15 cellular contexts compared by ENCODE assay signal in genomic region chr5:74409166-74409706, GRCh38.
DNase-seq lines count a peak whose midpoint lies in the region; ATAC-seq and TF ChIP-seq lines count a peak whose summit lies in the region.
"Had no signal": no experiment of that assay in that cellular context is flagged by ENCODE, and none has a peak within 500 bp of the region (broad histone marks: within the 10 kb centered on the region; RNA-seq: fewer than 3 reads in every experiment).

No MANE protein-coding gene starts in this region.

- no peak for TF ChIP-seq POLR2A in gastrocnemius medialis (IDR thresholded peaks at IDR 0.05)

- CTCF ChIA-PET in A673 (lab: Charles Lee): no interaction called here

- POLR2A ChIA-PET in A673 (lab: Charles Lee; ENCODE audit: low non-redundant PET): no interaction called here

- no peaks in the 10 kb centered on the region for H3K27me3 ChIP-seq in gastrocnemius medialis
- no peaks in the 10 kb centered on the region for H3K27me3 ChIP-seq in A673 (replicated peaks; ENCODE audit: insufficient read depth, low read depth, low read length, poor library complexity)

- H3K9me3 ChIP-seq in gastrocnemius medialis (no peaks in the 10 kb centered on the region), A673 (ENCODE audit: low read depth, low read length, poor library complexity, severe bottlenecking) (no peaks in the 10 kb centered on the region)

- ATAC-seq in Right ventricle myocardium inferior: peak; percentile 12
- ATAC-seq in left ventricle myocardium superior: no peak
- ATAC-seq in gastrocnemius medialis: peak; percentile 34 to 36
- ATAC-seq: activated T-cell treated with anti-CD3 and anti-CD28 coated beads, Interleukin-2, amount 50 U/mL, for 72 hours had no signal

- DNase-seq in Right ventricle myocardium inferior (ENCODE audit: missing footprints) (no peak), left ventricle myocardium superior (no peak), NCI-H2029 (lab: John Stamatoyannopoulos, UW) (peak; percentile 65), SK-N-DZ (ENCODE audit: low spot score) (peak; percentile 20), gastrocnemius medialis (peak; percentile 43 to 58), A673 (ENCODE audit: low spot score) (no peak), SW 1271 (lab: John Stamatoyannopoulos, UW) (no peak)
- no peak for DNase-seq in stimulated activated CD4-positive, alpha-beta T cell treated with anti-CD3 and anti-CD28 coated beads, Interleukin-4, amount 100 ng/mL, for 24 hours
- DNase-seq: activated CD4-positive, alpha-beta memory T cell treated with anti-CD3 and anti-CD28 coated beads for 36 hours; activated naive CD8-positive, alpha-beta T cell treated with anti-CD3 and anti-CD28 coated beads, Interleukin-2, amount 10 ng/mL, durations not matched to agents 7 days and 5 days; activated T-cell treated with anti-CD3 and anti-CD28 coated beads, Interleukin-2, amount 50 U/mL, for 72 hours; AML-193; effector memory CD4-positive, alpha-beta T cell; left colon; stimulated activated CD4-positive, alpha-beta T cell treated with anti-CD3 and anti-CD28 coated beads, Interleukin-4, amount 100 ng/mL, for 4 hours had no signal

- peak overlapping the region; percentile 22 to 65 (median 32) for H3K27ac ChIP-seq in gastrocnemius medialis
- no peak overlapping the region for H3K27ac ChIP-seq in A673 (ENCODE audit: low read depth, low read length, poor library complexity, severe bottlenecking)

- BruUV-seq in A673 (replicated peaks; lab: Mats Ljungman, UMichigan): no TSS peak

- TF ChIP-seq CTCF in gastrocnemius medialis (IDR thresholded peaks at IDR 0.05 in 4 of 5, conservative IDR thresholded peaks at IDR 0.05 in 1 of 5) (no peak), A673 (conservative IDR thresholded peaks at IDR 0.05; ENCODE audit: low read depth, low read length) (no peak)

- H3K36me3 ChIP-seq in gastrocnemius medialis (no peaks in the 10 kb centered on the region), A673 (ENCODE audit: insufficient read depth, low read length, poor library complexity, severe bottlenecking) (no peaks in the 10 kb centered on the region)

- in situ Hi-C loops in gastrocnemius medialis (cut with MboI; ENCODE audit: low sequenced_read_pairs in 4 of 4): loop anchor here in 2 of 4 donors (5.0 to 25.0 kb wide), 2 partner anchors 228 to 238 kb away; partner anchors contain the start of gene ENC1 (in 1 of the 2)

- intact Hi-C loops in Right ventricle myocardium inferior (cut with DNase I): no loop called here
- intact Hi-C loops in left ventricle myocardium superior (cut with micrococcal nuclease): no loop called here
- intact Hi-C loops in gastrocnemius medialis (cut with DNase I; ENCODE audit: low total_unique reads): loop anchor here (5.0 to 10.0 kb wide), 2 partner anchors 117 to 504 kb away; no protein-coding TSS in a partner anchor
- intact Hi-C loops in A673 (cut with micrococcal nuclease; ENCODE audit: unreplicated experiment): no loop called here

- H3K4me1 ChIP-seq in gastrocnemius medialis (peaks cover 44 to 61% of the 10 kb centered on the region in 2 donors), A673 (ENCODE audit: insufficient read depth, low read length, poor library complexity, severe bottlenecking) (no peaks in the 10 kb centered on the region)

- H3K4me3 ChIP-seq in gastrocnemius medialis (no peak overlapping the region), A673 (ENCODE audit: low read depth, low read length, poor library complexity, severe bottlenecking) (no peak overlapping the region)

Comparison
In these comparisons a context has a peak if more than half of its experiments do, and no peak if none do; other contexts are left out.
1. DNase-seq: peak in NCI-H2029 (single experiment), SK-N-DZ (single experiment) and gastrocnemius medialis (2 of 2); none in Right ventricle myocardium inferior (single experiment), left ventricle myocardium superior (single experiment), stimulated activated CD4-positive, alpha-beta T cell treated with anti-CD3 and anti-CD28 coated beads, Interleukin-4, amount 100 ng/mL, for 24 hours (single experiment), A673 (single experiment) and SW 1271 (0 of 2).